In the genomic region with DNA sequence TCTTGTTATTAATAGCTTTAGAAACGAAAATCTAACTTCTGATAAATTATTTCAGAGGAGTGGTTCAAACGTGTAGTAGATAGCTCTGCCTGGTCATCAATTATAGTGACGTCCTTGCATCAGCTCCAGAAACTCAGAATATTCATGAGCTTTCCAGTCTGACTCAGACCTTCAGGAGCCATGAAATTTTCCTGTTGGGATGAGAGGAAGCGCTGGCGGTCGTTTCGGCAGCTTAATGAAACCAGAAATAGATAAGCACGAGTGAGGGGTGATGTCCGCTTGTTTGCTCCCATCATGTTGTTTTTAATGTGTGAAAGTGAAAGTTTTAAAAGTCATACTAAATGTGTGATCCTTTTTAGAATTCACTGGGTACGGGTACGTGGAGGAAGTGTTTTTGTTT, we compare ENCODE assay signal across 8 cellular contexts.
DNase-seq lines count a peak whose midpoint lies in the region; ATAC-seq lines count a peak whose summit lies in the region.

No MANE protein-coding gene starts in this region.

- peak overlapping the region; percentile 83 to 91 for H3K27ac Mint-ChIP-seq in natural killer cell treated with Interleukin-12 subunit alpha and Interleukin-12 subunit beta and Interleukin-15 and Interleukin-18, amount 100 ng/mL, for 72 hours

- peak; percentile 71 for DNase-seq in DMS53 (lab: John Stamatoyannopoulos, UW)
- DNase-seq in NCI-H526 (lab: John Stamatoyannopoulos, UW) = peak; percentile 89 to 90
- DNase-seq in dermis blood vessel endothelial cell = peak; percentile 79
- no peak for DNase-seq in natural killer cell treated with Interleukin-12 subunit alpha and Interleukin-12 subunit beta and Interleukin-15 and Interleukin-18, amount 100 ng/mL, for 72 hours (ENCODE audit: low spot score)
- DNase-seq in SKM-1 treated with dmso at 0.1 percent for 144 hours (lab: John Stamatoyannopoulos, UW; ENCODE audit: unreplicated experiment) = no peak
- DNase-seq in HPDE6-E6E7 (ENCODE audit: extremely low spot score) = no peak
- DNase-seq in SK-N-DZ (ENCODE audit: low spot score) = no peak
- no peak for DNase-seq in NCI-H128 (lab: John Stamatoyannopoulos, UW; ENCODE audit: unreplicated experiment)

- no peaks in the 10 kb centered on the region for H3K27me3 Mint-ChIP-seq in natural killer cell treated with Interleukin-12 subunit alpha and Interleukin-12 subunit beta and Interleukin-15 and Interleukin-18, amount 100 ng/mL, for 72 hours

- H3K36me3 Mint-ChIP-seq in natural killer cell treated with Interleukin-12 subunit alpha and Interleukin-12 subunit beta and Interleukin-15 and Interleukin-18, amount 100 ng/mL, for 72 hours = no peaks in the 10 kb centered on the region

- H3K9me3 Mint-ChIP-seq in natural killer cell treated with Interleukin-12 subunit alpha and Interleukin-12 subunit beta and Interleukin-15 and Interleukin-18, amount 100 ng/mL, for 72 hours = no peaks in the 10 kb centered on the region

- H3K4me1 Mint-ChIP-seq in natural killer cell treated with Interleukin-12 subunit alpha and Interleukin-12 subunit beta and Interleukin-15 and Interleukin-18, amount 100 ng/mL, for 72 hours (ENCODE audit: low read depth in 2 of 2) = peaks cover 9 to 15% of the 10 kb centered on the region in 2 donors

- no peak for ATAC-seq in natural killer cell treated with Interleukin-12 subunit alpha and Interleukin-12 subunit beta and Interleukin-15 and Interleukin-18, amount 100 ng/mL, for 72 hours

- H3K4me3 Mint-ChIP-seq in natural killer cell treated with Interleukin-12 subunit alpha and Interleukin-12 subunit beta and Interleukin-15 and Interleukin-18, amount 100 ng/mL, for 72 hours = peak overlapping the region; percentile 88

Comparison
In these comparisons a context has a peak if more than half of its experiments do, and no peak if none do; other contexts are left out.
1. DNase-seq: peak in DMS53 (single experiment), NCI-H526 (2 of 2) and dermis blood vessel endothelial cell (single experiment); none in natural killer cell treated with Interleukin-12 subunit alpha and Interleukin-12 subunit beta and Interleukin-15 and Interleukin-18, amount 100 ng/mL, for 72 hours (single experiment), SKM-1 treated with dmso at 0.1 percent for 144 hours (single experiment), HPDE6-E6E7 (single experiment), SK-N-DZ (single experiment) and NCI-H128 (single experiment).